Comparison of ENCODE assay signal across 15 cellular contexts in genomic region chr3:55191911-55192787, GRCh38.
DNase-seq lines count a peak whose midpoint lies in the region; TF ChIP-seq lines count a peak whose summit lies in the region.
"Had no signal": no experiment of that assay in that cellular context is flagged by ENCODE, and none has a peak within 500 bp of the region (broad histone marks: within the 10 kb centered on the region; RNA-seq: fewer than 3 reads in every experiment).

No MANE protein-coding gene starts in this region.

- H3K27ac ChIP-seq in brain microvascular endothelial cell = peak overlapping the region; percentile 98
- H3K27ac ChIP-seq: epithelial cell of prostate, upper lobe of left lung had no signal

- DNase-seq in AG08395 (ENCODE audit: low spot score) (peak; percentile 91), HT1080 (ENCODE audit: low read depth) (peak; percentile 90), brain microvascular endothelial cell (peak; percentile 95), kidney tubule cell (ENCODE audit: low spot score) (peak; percentile 97), superior temporal gyrus (ENCODE audit: extremely low spot score) (no peak), NCI-H526 treated with DMSO at 0.1 percent for 48 hours (lab: John Stamatoyannopoulos, UW) (no peak), dermis blood vessel endothelial cell (no peak), OCI-M2 (lab: John Stamatoyannopoulos, UW; ENCODE audit: unreplicated experiment) (no peak)
- DNase-seq: activated CD4-positive, alpha-beta T cell treated with anti-CD3 and anti-CD28 coated beads for 1 hour; activated T-cell treated with anti-CD3 and anti-CD28 coated beads, Interleukin-2, amount 50 U/mL, for 72 hours; C1 segment of cervical spinal cord; naive thymus-derived CD4-positive, alpha-beta T cell; NCI-H1417; upper lobe of left lung had no signal

- in situ Hi-C loops in brain microvascular endothelial cell (cut with HindIII; ENCODE audit: low pct_ligation_motif_present, low sequenced_read_pairs) = no loop called here

- no peak for TF ChIP-seq CTCF in brain microvascular endothelial cell (IDR thresholded peaks at IDR 0.05; ENCODE audit: low read depth, low read length, missing control alignments)

- no peaks in the 10 kb centered on the region for H3K27me3 ChIP-seq in brain microvascular endothelial cell (replicated peaks)
- H3K27me3 ChIP-seq: upper lobe of left lung had no signal

- H3K36me3 ChIP-seq in brain microvascular endothelial cell (replicated peaks) = no peaks in the 10 kb centered on the region
- H3K36me3 ChIP-seq: upper lobe of left lung had no signal

- H3K4me3 ChIP-seq in brain microvascular endothelial cell (ENCODE audit: low read depth, low read length) = no peak overlapping the region
- H3K4me3 ChIP-seq: upper lobe of left lung had no signal

Comparison
In these comparisons a context has a peak if more than half of its experiments do, and no peak if none do; other contexts are left out.
1. DNase-seq: peak in AG08395 (single experiment), HT1080 (single experiment), brain microvascular endothelial cell (single experiment) and kidney tubule cell (single experiment); none in superior temporal gyrus (single experiment), NCI-H526 treated with DMSO at 0.1 percent for 48 hours (single experiment), dermis blood vessel endothelial cell (single experiment) and OCI-M2 (single experiment).